Comparison of ENCODE assay signal across 8 cellular contexts in genomic region chr1:145917595-145917994, GRCh38. TPM values are rescaled to one million over a fixed set of nuclear protein-coding genes. Genes with fewer than 3 reads are reported as not detected.
DNase-seq lines count a peak whose midpoint lies in the region; ATAC-seq and TF ChIP-seq lines count a peak whose summit lies in the region.

No MANE protein-coding gene starts in this region.

- no peaks in the 10 kb centered on the region for H3K27me3 ChIP-seq in sigmoid colon

- DNase-seq in GM12864 (ENCODE audit: low read depth): no peak
- no peak for DNase-seq in SK-N-MC (ENCODE audit: low read depth, low spot score)
- no peak for DNase-seq in fibroblast of pulmonary artery (ENCODE audit: low read depth)
- DNase-seq in sigmoid colon: no peak

- intact Hi-C loops in sigmoid colon (cut with DNase I): loop anchor here (5.0 kb wide), 1 partner anchor 60 kb away; the partner anchor contains the start of gene PIAS3

- TF ChIP-seq EP300 in sigmoid colon (IDR thresholded peaks at IDR 0.05): no peak

- ATAC-seq in GM21447 (IDR thresholded peaks at IDR 0.05; ENCODE audit: unreplicated experiment) (no peak), HG03342 (IDR thresholded peaks at IDR 0.05; ENCODE audit: unreplicated experiment) (no peak), HG03025 (IDR thresholded peaks at IDR 0.05; ENCODE audit: low FRiP score, unreplicated experiment) (no peak), HG03442 (IDR thresholded peaks at IDR 0.05; ENCODE audit: unreplicated experiment) (no peak)

- no peak for TF ChIP-seq CTCF in GM12864 (IDR thresholded peaks at IDR 0.05; ENCODE audit: low read depth, low read length, missing control alignments)
- TF ChIP-seq CTCF in fibroblast of pulmonary artery (IDR thresholded peaks at IDR 0.05; ENCODE audit: low read length, missing control alignments): no peak
- TF ChIP-seq CTCF in sigmoid colon (IDR thresholded peaks at IDR 0.05): no peak

- H3K9me3 ChIP-seq in SK-N-MC (ENCODE audit: low read depth, low read length) (no peaks in the 10 kb centered on the region), sigmoid colon (no peaks in the 10 kb centered on the region)

- no peak for TF ChIP-seq POLR2A in sigmoid colon (IDR thresholded peaks at IDR 0.05)

- peaks cover 0 to 30% (median 26%) of the 10 kb centered on the region in 4 donors for H3K4me1 ChIP-seq in sigmoid colon

- WGBS in sigmoid colon, 2 donors: 89 to 91% methylated on average over 5 of the region's 5 CpGs

- peak overlapping the region; percentile 97 for H3K4me3 ChIP-seq in GM12864 (ENCODE audit: low read depth, low read length)
- peak overlapping the region; percentile 90 for H3K4me3 ChIP-seq in SK-N-MC
- H3K4me3 ChIP-seq in fibroblast of pulmonary artery (replicated peaks; ENCODE audit: low read depth, low read length): peak overlapping the region; percentile 97
- H3K4me3 ChIP-seq in sigmoid colon: peak overlapping the region; percentile 61 to 96 (median 82)

- H3K36me3 ChIP-seq in SK-N-MC (ENCODE audit: insufficient read depth, low read length) (no peaks in the 10 kb centered on the region), sigmoid colon (peaks cover 0 to 51% (median 0%) of the 10 kb centered on the region in 4 donors)

- H3K9ac ChIP-seq in SK-N-MC (ENCODE audit: insufficient read length): peak overlapping the region; percentile 87

- H3K27ac ChIP-seq in SK-N-MC (no peak overlapping the region), sigmoid colon (peak overlapping the region in 3 of 4 donors; percentile 78 to 92 (median 87))

RNA-seq across cellular contexts. Expression of gene PEX11B, which starts 0.9 kb away (rescaled TPM):
- total RNA-seq in sigmoid colon: 10 to 100 TPM; 20.2 to 22.5 (median 20.6) TPM
- polyA plus RNA-seq in sigmoid colon: 10 to 100 TPM; 28.6 to 41.8 (median 33.6) TPM

RNA-seq across cellular contexts. Expression of gene ITGA10, which starts 7.7 kb away (rescaled TPM):
- 1 to 10 TPM; 2.5 to 7.4 (median 3.0) TPM for total RNA-seq in sigmoid colon
- polyA plus RNA-seq in sigmoid colon: 1 to 10 TPM in 1 of 3 donors, under 1 TPM in 1, not detected in 1; 0.23 to 1.1 TPM

RNA-seq across cellular contexts. Expression of gene RBM8A, which starts 9.7 kb away (rescaled TPM):
- total RNA-seq in sigmoid colon: 100 to 1,000 TPM in 1 of 4 donors, 10 to 100 TPM in 3; 77.8 to 102 (median 96.8) TPM
- polyA plus RNA-seq in sigmoid colon: 100 to 1,000 TPM in 2 of 3 donors, 10 to 100 TPM in 1; 87.1 to 138 (median 101) TPM

RNA-seq across cellular contexts. Expression of gene ANKRD35, which starts 31.9 kb away (rescaled TPM):
- total RNA-seq in sigmoid colon: 10 to 100 TPM in 1 of 4 donors, 1 to 10 TPM in 3; 5.2 to 13.8 (median 8.3) TPM
- 1 to 10 TPM in 2 of 3 donors, under 1 TPM in 1; 0.46 to 2.1 (median 1.8) TPM for polyA plus RNA-seq in sigmoid colon

RNA-seq across cellular contexts. Expression of gene LIX1L, which starts 40.2 kb away (rescaled TPM):
- total RNA-seq in sigmoid colon: 10 to 100 TPM; 26.9 to 42.5 (median 36.0) TPM
- polyA plus RNA-seq in sigmoid colon: 1 to 10 TPM; 1.4 to 8.7 (median 3.0) TPM
